Comparison of ENCODE assay signal across 9 cellular contexts in the genomic region with DNA sequence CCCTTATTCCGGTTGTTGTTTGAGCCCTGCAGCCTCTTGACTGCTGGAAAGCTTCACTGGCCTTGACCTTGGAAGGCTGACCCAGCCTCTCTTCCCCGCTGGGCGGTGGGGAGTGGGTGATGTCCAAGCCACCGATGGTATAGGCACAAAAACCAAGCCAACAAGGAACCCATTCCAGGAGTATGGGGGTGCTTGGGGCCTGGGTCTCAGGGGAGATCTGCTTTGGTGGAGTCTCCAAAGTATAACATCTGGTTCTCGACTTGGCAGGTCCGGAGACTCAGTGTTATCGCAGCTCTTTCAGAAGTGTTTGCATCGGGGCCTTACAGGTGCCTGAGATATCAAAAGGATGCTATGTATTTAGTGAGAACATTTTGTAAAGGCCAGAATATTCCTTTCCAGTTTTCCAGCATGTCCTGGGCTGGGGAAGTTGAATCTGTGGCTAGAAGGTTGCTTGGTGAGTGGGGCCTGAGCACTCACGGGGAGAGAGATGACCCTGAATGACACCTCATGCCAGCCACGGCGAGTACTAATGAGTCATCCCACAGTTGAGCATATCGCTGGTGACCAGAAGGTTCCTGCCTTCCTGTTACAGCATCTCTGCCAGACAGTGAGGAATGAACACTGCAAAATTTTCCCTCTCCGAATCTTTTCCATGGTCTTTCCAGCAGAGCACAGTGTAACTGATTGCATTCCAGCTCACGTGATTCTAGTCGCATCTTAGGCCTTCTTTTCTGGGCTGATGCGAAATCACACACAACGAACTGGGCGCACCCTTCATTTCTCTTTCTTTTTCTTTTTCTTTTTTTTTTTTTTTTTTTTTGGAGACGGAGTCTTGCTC.
DNase-seq lines count a peak whose midpoint lies in the region; ATAC-seq lines count a peak whose summit lies in the region.
"Had no signal": no experiment of that assay in that cellular context is flagged by ENCODE, and none has a peak within 500 bp of the region (broad histone marks: within the 10 kb centered on the region; RNA-seq: fewer than 3 reads in every experiment).

No MANE protein-coding gene starts in this region.

- no peaks in the 10 kb centered on the region for H3K27me3 Mint-ChIP-seq in CD4-positive, alpha-beta memory T cell

- H3K4me1 Mint-ChIP-seq in CD4-positive, alpha-beta memory T cell, result peaks cover 8 to 12% (median 10%) of the 10 kb centered on the region in 4 donors

- no peaks in the 10 kb centered on the region for H3K9me3 ChIP-seq in CD4-positive, alpha-beta memory T cell (ENCODE audit: control insufficient read depth in 1 of 2, low read length in 2 of 2)

- in situ Hi-C loops in G401 (cut with HindIII; ENCODE audit: low sequenced_read_pairs), result no loop called here

- ATAC-seq in GM21786 (IDR thresholded peaks at IDR 0.05; ENCODE audit: unreplicated experiment), result no peak

- intact Hi-C loops in CD4-positive, alpha-beta memory T cell (cut with micrococcal nuclease), result no loop called here

- peak; percentile 83 for DNase-seq in G401 (ENCODE audit: low spot score)
- DNase-seq in MV-4-11 (lab: John Stamatoyannopoulos, UW), result peak; percentile 71
- DNase-seq in dermis blood vessel endothelial cell, result peak; percentile 98
- DNase-seq in non-pigmented ciliary epithelial cell (ENCODE audit: low read depth), result peak; percentile 17
- no peak for DNase-seq in CD4-positive, alpha-beta memory T cell
- DNase-seq in SIG-M5 (lab: John Stamatoyannopoulos, UW), result no peak
- no peak for DNase-seq in D341Med (ENCODE audit: low spot score)

- H3K36me3 ChIP-seq in CD4-positive, alpha-beta memory T cell (ENCODE audit: insufficient read depth, low read length), result no peaks in the 10 kb centered on the region

- peaks cover 4% of the 10 kb centered on the region for H3K4me1 ChIP-seq in CD4-positive, alpha-beta memory T cell (ENCODE audit: insufficient read depth, low read length)

- peak overlapping the region in 3 of 7 donors; percentile 18 to 36 (median 25) for H3K27ac Mint-ChIP-seq in CD4-positive, alpha-beta memory T cell

- H3K27ac ChIP-seq in CD4-positive, alpha-beta memory T cell (ENCODE audit: low read depth, low read length), result no peak overlapping the region
- H3K27ac ChIP-seq: epithelial cell of prostate had no signal

- H3K4me3 Mint-ChIP-seq in CD4-positive, alpha-beta memory T cell, result no peak overlapping the region

- CTCF ChIA-PET in CD4-positive, alpha-beta memory T cell (lab: Charles Lee; ENCODE audit: partially characterized antibody), result no interaction called here

- peaks cover 0 to 2% (median 0%) of the 10 kb centered on the region in 8 donors for H3K9me3 Mint-ChIP-seq in CD4-positive, alpha-beta memory T cell

- no peaks in the 10 kb centered on the region for H3K36me3 Mint-ChIP-seq in CD4-positive, alpha-beta memory T cell

- POLR2A ChIA-PET in CD4-positive, alpha-beta memory T cell (lab: Charles Lee; ENCODE audit: partially characterized antibody), result no interaction called here

- no peak overlapping the region for H3K4me3 ChIP-seq in CD4-positive, alpha-beta memory T cell (ENCODE audit: low read length in 2 of 2)

- H3K27me3 ChIP-seq in CD4-positive, alpha-beta memory T cell (ENCODE audit: insufficient read depth, low read length), result no peaks in the 10 kb centered on the region

Comparison
In these comparisons a context has a peak if more than half of its experiments do, and no peak if none do; other contexts are left out.
1. DNase-seq: peak in G401 (single experiment), MV-4-11 (single experiment), dermis blood vessel endothelial cell (single experiment) and non-pigmented ciliary epithelial cell (single experiment); none in CD4-positive, alpha-beta memory T cell (0 of 5), SIG-M5 (single experiment) and D341Med (single experiment).